8 cellular contexts compared by ENCODE assay signal in genomic region chrX:152926279-152926678, GRCh38. TPM values are rescaled to one million over a fixed set of nuclear protein-coding genes. Genes with fewer than 3 reads are reported as not detected.
DNase-seq lines count a peak whose midpoint lies in the region; ATAC-seq, FAIRE-seq and TF ChIP-seq lines count a peak whose summit lies in the region.

No MANE protein-coding gene starts in this region.

- no peak overlapping the region for H2AFZ ChIP-seq in neural cell (ENCODE audit: low read depth, low read length)

- no peak overlapping the region for H3K4me3 Mint-ChIP-seq in effector memory CD8-positive, alpha-beta T cell

- no peaks in the 10 kb centered on the region for H3K9me3 ChIP-seq in neural cell (ENCODE audit: low read length)

- no peaks in the 10 kb centered on the region for H3K36me3 ChIP-seq in neural cell (ENCODE audit: insufficient read depth, low read length)

- H4K20me1 ChIP-seq in neural cell (ENCODE audit: insufficient read depth) = no peaks in the 10 kb centered on the region

- H3F3A ChIP-seq in neural cell (ENCODE audit: insufficient read depth, low read length, poor library complexity, severe bottlenecking) = no peaks in the 10 kb centered on the region

- TF ChIP-seq RAD21 in neural cell (conservative IDR thresholded peaks at IDR 0.05) = peak; percentile 70

- H3K9ac ChIP-seq in neural cell (ENCODE audit: low read length) = no peak overlapping the region

- peak; percentile 82 for FAIRE-seq in GM18507 (lab: Jason Lieb, UNC)

- peak; percentile 80 for ATAC-seq in HG03159 (IDR thresholded peaks at IDR 0.05; ENCODE audit: unreplicated experiment)
- peak; percentile 48 for ATAC-seq in effector memory CD8-positive, alpha-beta T cell (replicated peaks)

- no peak overlapping the region for H3K27ac Mint-ChIP-seq in effector memory CD8-positive, alpha-beta T cell

- H3K27me3 Mint-ChIP-seq in effector memory CD8-positive, alpha-beta T cell = peaks cover 9 to 15% of the 10 kb centered on the region in 2 donors

- H3K4me1 Mint-ChIP-seq in effector memory CD8-positive, alpha-beta T cell (ENCODE audit: low read depth in 2 of 2) = peaks cover 0 to 9% of the 10 kb centered on the region in 2 donors

- H3K4me2 ChIP-seq in neural cell (ENCODE audit: low read length) = no peak overlapping the region

- H3K36me3 Mint-ChIP-seq in effector memory CD8-positive, alpha-beta T cell (ENCODE audit: insufficient read depth) = no peaks in the 10 kb centered on the region

- no peaks in the 10 kb centered on the region for H3K9me3 Mint-ChIP-seq in effector memory CD8-positive, alpha-beta T cell

- no peaks in the 10 kb centered on the region for H3K9me2 ChIP-seq in neural cell (ENCODE audit: insufficient read depth, low read length)

- H3K79me2 ChIP-seq in neural cell (replicated peaks; ENCODE audit: insufficient read depth, low read length) = no peaks in the 10 kb centered on the region

- peak; percentile 66 for DNase-seq in AG10803 (ENCODE audit: low read depth)
- DNase-seq in GM18507 (ENCODE audit: extremely low spot score, insufficient read length, low read depth) = peak; percentile 12
- peak; percentile 41 to 78 for DNase-seq in NCI-H446 (lab: John Stamatoyannopoulos, UW)
- peak; percentile 35 to 50 for DNase-seq in activated CD4-positive, alpha-beta T cell treated with anti-CD3 and anti-CD28 coated beads, Interleukin-2, amount 50 U/mL, for 4 hours
- DNase-seq in effector memory CD8-positive, alpha-beta T cell = peak in 2 of 3 experiments; percentile 7 to 17
- DNase-seq in DMS114 treated with DMSO at 0.1 percent for 48 hours (lab: John Stamatoyannopoulos, UW; ENCODE audit: unreplicated experiment) = no peak

- H3K27me3 ChIP-seq in neural cell (ENCODE audit: insufficient read depth, low read depth, low read length) = no peaks in the 10 kb centered on the region

- H3K4me3 ChIP-seq in AG10803 (ENCODE audit: low read length) (no peak overlapping the region), neural cell (ENCODE audit: low read length) (no peak overlapping the region)

- peak; percentile 56 for TF ChIP-seq CTCF in AG10803 (conservative IDR thresholded peaks at IDR 0.05; ENCODE audit: low read length)
- peak; percentile 69 for TF ChIP-seq CTCF in neural cell (IDR thresholded peaks at IDR 0.05; ENCODE audit: poor library complexity, severe bottlenecking)

- no peak overlapping the region for H3K27ac ChIP-seq in neural cell (ENCODE audit: low read length)

- TF ChIP-seq EP300 in neural cell (conservative IDR thresholded peaks at IDR 0.05; ENCODE audit: poor library complexity, severe bottlenecking) = no peak

TF ChIP-seq in neural cell, 6 proteins besides CTCF, POLR2A, EP300 and RAD21:
- TF ChIP-seq TAF1 (IDR thresholded peaks at IDR 0.05; ENCODE audit: low read depth) = no peak
- peak; percentile 75 for TF ChIP-seq SMC3 (conservative IDR thresholded peaks at IDR 0.05; ENCODE audit: poor library complexity)

RNA-seq across cellular contexts. Expression of gene ZNF185, which starts 28.4 kb away (rescaled TPM):
- 2.8 and 3.8 TPM in 2 replicates for polyA plus RNA-seq in neural cell
- polyA minus RNA-seq in neural cell = 1.9 and 2.2 TPM in 2 replicates
